10 cellular contexts compared by ENCODE assay signal in the genomic region with DNA sequence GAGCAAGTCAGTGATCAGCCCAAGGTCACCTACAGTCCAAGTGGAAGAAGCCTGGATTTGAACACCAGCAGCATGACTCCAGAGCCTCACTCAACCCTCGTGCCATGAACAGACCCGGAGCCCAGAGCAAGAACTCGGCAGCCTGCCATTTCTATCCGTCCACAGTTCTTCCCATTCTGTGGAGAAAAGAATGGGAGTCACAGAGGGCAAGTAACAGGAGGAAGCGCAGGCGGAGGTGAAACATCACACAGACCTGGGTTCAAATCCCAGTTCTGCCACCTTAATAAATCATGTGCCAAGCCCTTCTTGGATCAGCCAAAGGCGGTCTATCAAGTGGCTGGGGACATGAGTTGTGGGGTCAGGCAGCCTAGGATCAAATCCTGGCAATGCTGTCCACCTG. TPM values are rescaled to one million over a fixed set of nuclear protein-coding genes. Genes with fewer than 3 reads are reported as not detected.
DNase-seq lines count a peak whose midpoint lies in the region; ATAC-seq and TF ChIP-seq lines count a peak whose summit lies in the region.
"Had no signal": no experiment of that assay in that cellular context is flagged by ENCODE, and none has a peak within 500 bp of the region (broad histone marks: within the 10 kb centered on the region; RNA-seq: fewer than 3 reads in every experiment).

No MANE protein-coding gene starts in this region.

- H3K9ac ChIP-seq in mucosa of rectum (ENCODE audit: low read depth in 1 of 2, low read length in 2 of 2), result peak overlapping the region in 1 of 2 donors; percentile 24

- TF ChIP-seq CTCF in ascending aorta (IDR thresholded peaks at IDR 0.05), result no peak
- TF ChIP-seq CTCF in upper lobe of right lung (IDR thresholded peaks at IDR 0.05), result no peak
- no peak for TF ChIP-seq CTCF in mesothelial cell of epicardium (IDR thresholded peaks at IDR 0.05; ENCODE audit: unreplicated experiment)

- H3K9me3 ChIP-seq in ascending aorta, result no peaks in the 10 kb centered on the region
- no peaks in the 10 kb centered on the region for H3K9me3 ChIP-seq in mucosa of rectum (ENCODE audit: control insufficient read depth in 2 of 2, low read length in 2 of 2)
- H3K9me3 ChIP-seq in upper lobe of right lung, result no peaks in the 10 kb centered on the region

- H3K4me3 ChIP-seq in ascending aorta, result peak overlapping the region in 1 of 2 donors; percentile 14
- peak overlapping the region; percentile 22 to 52 for H3K4me3 ChIP-seq in mucosa of rectum (ENCODE audit: low read length in 2 of 2)
- peak overlapping the region; percentile 66 for H3K4me3 ChIP-seq in upper lobe of right lung

- H3K36me3 Mint-ChIP-seq in stimulated activated naive CD8-positive, alpha-beta T cell treated with anti-CD3 and anti-CD28 coated beads, Interleukin-15, Interleukin-2, amounts not matched to agents 100 ng/mL and 50 ng/mL, for 24 hours (ENCODE audit: low read depth), result peaks cover 24% of the 10 kb centered on the region
- H3K36me3 Mint-ChIP-seq in mesothelial cell of epicardium, result no peaks in the 10 kb centered on the region

- H3K9me3 Mint-ChIP-seq in stimulated activated naive CD8-positive, alpha-beta T cell treated with anti-CD3 and anti-CD28 coated beads, Interleukin-15, Interleukin-2, amounts not matched to agents 100 ng/mL and 50 ng/mL, for 24 hours, result no peaks in the 10 kb centered on the region
- no peaks in the 10 kb centered on the region for H3K9me3 Mint-ChIP-seq in mesothelial cell of epicardium

- peak overlapping the region; percentile 67 to 74 for H3K27ac ChIP-seq in ascending aorta
- H3K27ac ChIP-seq in mucosa of rectum (ENCODE audit: low read depth in 2 of 2, low read length in 2 of 2), result peak overlapping the region in 1 of 2 donors; percentile 76
- peak overlapping the region; percentile 36 for H3K27ac ChIP-seq in upper lobe of right lung

- H3K27me3 ChIP-seq in ascending aorta, result no peaks in the 10 kb centered on the region
- H3K27me3 ChIP-seq in mucosa of rectum (ENCODE audit: control insufficient read depth in 2 of 2, insufficient read depth in 2 of 2, low read length in 2 of 2), result peaks cover 2 to 13% of the 10 kb centered on the region in 2 donors
- peaks cover 7% of the 10 kb centered on the region for H3K27me3 ChIP-seq in upper lobe of right lung

- ATAC-seq in stimulated activated naive CD8-positive, alpha-beta T cell treated with anti-CD3 and anti-CD28 coated beads, Interleukin-15, Interleukin-2, amounts not matched to agents 100 U/mL and 50 U/mL, for 24 hours, result no peak
- ATAC-seq in upper lobe of right lung, result no peak
- ATAC-seq in GM21786 (IDR thresholded peaks at IDR 0.05; ENCODE audit: unreplicated experiment), result no peak

- H3K4me1 Mint-ChIP-seq in stimulated activated naive CD8-positive, alpha-beta T cell treated with anti-CD3 and anti-CD28 coated beads, Interleukin-15, Interleukin-2, amounts not matched to agents 100 ng/mL and 50 ng/mL, for 24 hours (ENCODE audit: low read depth), result peaks cover 9% of the 10 kb centered on the region
- H3K4me1 Mint-ChIP-seq in mesothelial cell of epicardium, result peaks cover 28% of the 10 kb centered on the region

- H3K27ac Mint-ChIP-seq in stimulated activated naive CD8-positive, alpha-beta T cell treated with anti-CD3 and anti-CD28 coated beads, Interleukin-15, Interleukin-2, amounts not matched to agents 100 ng/mL and 50 ng/mL, for 24 hours, result peak overlapping the region; percentile 97
- H3K27ac Mint-ChIP-seq in mesothelial cell of epicardium, result no peak overlapping the region

- H3K4me1 ChIP-seq in ascending aorta (peaks cover 9 to 28% of the 10 kb centered on the region in 2 donors), mucosa of rectum (ENCODE audit: control insufficient read depth in 2 of 2, insufficient read depth in 2 of 2, low read length in 2 of 2) (peaks cover 10 to 37% of the 10 kb centered on the region in 2 donors), upper lobe of right lung (peaks cover 43% of the 10 kb centered on the region)

- no peaks in the 10 kb centered on the region for H3K27me3 Mint-ChIP-seq in stimulated activated naive CD8-positive, alpha-beta T cell treated with anti-CD3 and anti-CD28 coated beads, Interleukin-15, Interleukin-2, amounts not matched to agents 100 ng/mL and 50 ng/mL, for 24 hours
- peaks cover 52% of the 10 kb centered on the region for H3K27me3 Mint-ChIP-seq in mesothelial cell of epicardium (ENCODE audit: low read depth)

- H3K36me3 ChIP-seq in ascending aorta (no peaks in the 10 kb centered on the region), mucosa of rectum (ENCODE audit: control insufficient read depth in 2 of 2, insufficient read depth in 2 of 2, low read length in 2 of 2) (no peaks in the 10 kb centered on the region), upper lobe of right lung (no peaks in the 10 kb centered on the region)

- no peak for DNase-seq in stimulated activated naive CD8-positive, alpha-beta T cell treated with anti-CD3 and anti-CD28 coated beads, Interleukin-15, Interleukin-2, amounts not matched to agents 100 U/mL and 50 U/mL, for 24 hours
- DNase-seq in ascending aorta (ENCODE audit: low spot score in 2 of 2) (no peak), upper lobe of right lung (no peak), mesothelial cell of epicardium (ENCODE audit: low spot score in 2 of 2, unreplicated experiment in 2 of 2) (no peak), DMS 273 treated with DMSO at 0.1 percent for 48 hours (lab: John Stamatoyannopoulos, UW) (no peak)
- DNase-seq: Karpas-422, NCI-H446 treated with DMSO at 0.1 percent for 48 hours had no signal

- H3K4me3 Mint-ChIP-seq in stimulated activated naive CD8-positive, alpha-beta T cell treated with anti-CD3 and anti-CD28 coated beads, Interleukin-15, Interleukin-2, amounts not matched to agents 100 ng/mL and 50 ng/mL, for 24 hours, result peak overlapping the region; percentile 95
- no peak overlapping the region for H3K4me3 Mint-ChIP-seq in mesothelial cell of epicardium

- intact Hi-C loops in ascending aorta (cut with DNase I), result loop anchor here (10.0 kb wide), 1 partner anchor 1039 kb away; a partner anchor contains a TSS
- intact Hi-C loops in upper lobe of right lung (cut with DNase I), result loop anchor here (10.0 kb wide), 1 partner anchor 69 kb away; no protein-coding TSS in a partner anchor

RNA-seq across cellular contexts. Expression of a gene that starts 4.3 kb away (rescaled TPM):
- total RNA-seq in ascending aorta (75.4 TPM), upper lobe of right lung (66.0 TPM), mesothelial cell of epicardium (7.9 to 8.6 TPM (median 8.3 TPM) in 3 replicates)
